9 cellular contexts compared by ENCODE assay signal in the genomic region with DNA sequence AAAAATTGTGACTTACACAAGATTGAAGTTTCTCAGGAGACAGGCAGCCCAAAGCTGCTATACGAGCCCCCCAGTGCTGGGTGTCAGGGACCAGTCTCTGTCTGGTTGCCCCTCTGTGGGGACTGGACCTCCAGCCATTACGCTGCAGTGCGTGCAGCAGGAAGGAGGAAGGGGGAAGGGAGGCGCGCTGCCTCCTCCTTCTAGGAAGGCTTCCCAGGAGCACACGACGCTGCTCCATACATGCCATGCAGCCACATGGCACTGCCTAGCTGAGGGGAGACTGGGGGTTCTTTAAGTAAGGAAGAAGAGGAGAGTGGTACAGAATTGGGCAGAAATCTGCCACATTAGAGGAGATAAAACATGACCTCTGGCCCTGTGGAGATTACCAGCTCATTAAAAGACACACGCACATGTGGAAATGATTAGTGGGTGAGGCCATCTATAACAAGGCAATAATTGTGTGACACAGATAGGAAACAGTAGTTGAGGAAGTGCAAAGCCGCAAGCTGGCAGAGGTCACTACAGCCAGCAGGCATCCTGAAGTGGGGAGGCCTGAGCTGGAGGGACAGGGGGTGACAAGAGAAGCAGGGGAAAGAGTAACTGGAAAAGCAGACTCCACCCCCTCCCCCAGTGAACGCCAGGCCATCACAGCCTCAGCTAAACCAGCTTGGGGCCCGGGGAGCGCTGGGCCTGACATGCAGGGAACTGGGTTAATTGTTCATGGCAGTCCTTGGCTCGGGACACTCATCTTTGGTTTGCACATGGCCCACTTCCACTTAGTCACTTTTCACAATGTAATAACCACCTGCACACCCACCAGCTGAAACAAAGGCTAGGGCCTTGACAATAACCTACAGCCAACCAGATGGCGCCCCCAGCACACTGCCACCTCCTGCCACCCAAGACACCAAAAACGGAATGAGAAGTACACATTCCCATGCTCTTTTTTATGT. TPM values are rescaled to one million over a fixed set of nuclear protein-coding genes. Genes with fewer than 3 reads are reported as not detected.
DNase-seq lines count a peak whose midpoint lies in the region; ATAC-seq, FAIRE-seq and TF ChIP-seq lines count a peak whose summit lies in the region.
"Had no signal": no experiment of that assay in that cellular context is flagged by ENCODE, and none has a peak within 500 bp of the region (broad histone marks: within the 10 kb centered on the region; RNA-seq: fewer than 3 reads in every experiment).

No MANE protein-coding gene starts in this region.

- no peak for FAIRE-seq in pancreas (lab: Jason Lieb, UNC)

- WGBS in pancreas, 2 donors: 76 to 80% methylated on average over 15 of the region's 15 CpGs

- H3K9me3 Mint-ChIP-seq in Calu3 (ENCODE audit: low read depth, unreplicated experiment): no peaks in the 10 kb centered on the region
- H3K9me3 Mint-ChIP-seq in activated CD8-positive, alpha-beta T cell treated with anti-CD3 and anti-CD28 coated beads, Interleukin-2, amount 10 ng/mL, durations not matched to agents 7 days and 5 days (ENCODE audit: insufficient read depth): no peaks in the 10 kb centered on the region
- no peaks in the 10 kb centered on the region for H3K9me3 Mint-ChIP-seq in nephron

- no peaks in the 10 kb centered on the region for H3K36me3 ChIP-seq in pancreas
- H3K36me3 ChIP-seq: heart right ventricle had no signal

- H3K4me3 ChIP-seq in pancreas: no peak overlapping the region
- H3K4me3 ChIP-seq: heart right ventricle had no signal

- intact Hi-C loops in Calu3 (cut with micrococcal nuclease; ENCODE audit: unreplicated experiment) (no loop called here), pancreas (cut with DNase I) (no loop called here)

- TF ChIP-seq CTCF in Calu3 (IDR thresholded peaks at IDR 0.05; ENCODE audit: unreplicated experiment) (no peak), nephron (IDR thresholded peaks at IDR 0.05; ENCODE audit: unreplicated experiment in 3 of 3) (no peak), pancreas (IDR thresholded peaks at IDR 0.05) (no peak)

- peak; percentile 41 for DNase-seq in Calu3
- DNase-seq in HS-5 (ENCODE audit: low read depth): peak; percentile 32
- DNase-seq in activated CD8-positive, alpha-beta T cell treated with anti-CD3 and anti-CD28 coated beads, Interleukin-2, amount 10 ng/mL, durations not matched to agents 7 days and 5 days: no peak
- no peak for DNase-seq in AG20443 (ENCODE audit: low spot score)
- no peak for DNase-seq in pancreas
- no peak for DNase-seq in NCI-H446 (lab: John Stamatoyannopoulos, UW)
- no peak for DNase-seq in hypothalamus (lab: John Stamatoyannopoulos, UW)
- DNase-seq: heart right ventricle had no signal

- no TSS peak for BruUV-seq in Calu3 (replicated peaks; lab: Mats Ljungman, UMichigan)

- no peak overlapping the region for H3K27ac ChIP-seq in pancreas

- H3K27ac Mint-ChIP-seq in Calu3 (ENCODE audit: unreplicated experiment) (peak overlapping the region; percentile 16), nephron (peak overlapping the region in 2 of 3 experiments; percentile 79 to 91)
- peak overlapping the region; percentile 70 for H3K27ac Mint-ChIP-seq in activated CD8-positive, alpha-beta T cell treated with anti-CD3 and anti-CD28 coated beads, Interleukin-2, amount 10 ng/mL, durations not matched to agents 7 days and 5 days

- H3K9me3 ChIP-seq in pancreas: no peaks in the 10 kb centered on the region
- H3K9me3 ChIP-seq: heart right ventricle had no signal

- no peaks in the 10 kb centered on the region for H3K27me3 ChIP-seq in pancreas

- H3K36me3 Mint-ChIP-seq in Calu3 (ENCODE audit: insufficient read depth, unreplicated experiment) (no peaks in the 10 kb centered on the region), nephron (ENCODE audit: low read depth) (no peaks in the 10 kb centered on the region)
- peaks cover 67% of the 10 kb centered on the region for H3K36me3 Mint-ChIP-seq in activated CD8-positive, alpha-beta T cell treated with anti-CD3 and anti-CD28 coated beads, Interleukin-2, amount 10 ng/mL, durations not matched to agents 7 days and 5 days (ENCODE audit: low read depth)

- no peaks in the 10 kb centered on the region for H3K27me3 Mint-ChIP-seq in Calu3 (ENCODE audit: unreplicated experiment)
- no peaks in the 10 kb centered on the region for H3K27me3 Mint-ChIP-seq in activated CD8-positive, alpha-beta T cell treated with anti-CD3 and anti-CD28 coated beads, Interleukin-2, amount 10 ng/mL, durations not matched to agents 7 days and 5 days (ENCODE audit: low read depth)
- H3K27me3 Mint-ChIP-seq in nephron (ENCODE audit: low read depth): peaks cover 24% of the 10 kb centered on the region

- H3K4me3 Mint-ChIP-seq in Calu3 (ENCODE audit: low read depth, unreplicated experiment) (peak overlapping the region; percentile 4), nephron (peak overlapping the region in 1 of 3 experiments; percentile 20)
- H3K4me3 Mint-ChIP-seq in activated CD8-positive, alpha-beta T cell treated with anti-CD3 and anti-CD28 coated beads, Interleukin-2, amount 10 ng/mL, durations not matched to agents 7 days and 5 days: no peak overlapping the region

- CTCF ChIA-PET in Calu3 (lab: Charles Lee): interaction anchor here (0.6 kb wide), 1 partner anchor 11 kb away, joined by 3 read pairs; no protein-coding TSS in a partner anchor
- CTCF ChIA-PET in activated CD8-positive, alpha-beta T cell treated with anti-CD3 and anti-CD28 coated beads, Interleukin-2, amount 10 ng/mL, durations not matched to agents 7 days and 5 days (lab: Charles Lee): interaction anchor here (0.8 to 15.3 kb wide), 11 partner anchors 11 to 54 kb away, joined by 3 to 190 read pairs (median 4); no protein-coding TSS in a partner anchor

- POLR2A ChIA-PET in activated CD8-positive, alpha-beta T cell treated with anti-CD3 and anti-CD28 coated beads, Interleukin-2, amount 10 ng/mL, durations not matched to agents 7 days and 5 days (lab: Charles Lee): interaction anchor here (0.9 to 2.2 kb wide), 5 partner anchors 14 to 38 kb away, joined by 3 to 6 read pairs (median 4); no protein-coding TSS in a partner anchor

- peaks cover 11 to 43% (median 16%) of the 10 kb centered on the region in 3 donors for H3K4me1 ChIP-seq in pancreas

- ATAC-seq in activated CD8-positive, alpha-beta T cell treated with anti-CD3 and anti-CD28 coated beads, Interleukin-2, amount 10 ng/mL, durations not matched to agents 7 days and 5 days: no peak
- ATAC-seq in pancreas: no peak

- H3K4me1 Mint-ChIP-seq in Calu3 (ENCODE audit: low read depth, unreplicated experiment) (peaks cover 55% of the 10 kb centered on the region), nephron (peaks cover 95% of the 10 kb centered on the region)
- H3K4me1 Mint-ChIP-seq in activated CD8-positive, alpha-beta T cell treated with anti-CD3 and anti-CD28 coated beads, Interleukin-2, amount 10 ng/mL, durations not matched to agents 7 days and 5 days (ENCODE audit: low read depth): peaks cover 100% of the 10 kb centered on the region

RNA-seq across cellular contexts. Expression of a gene that starts 39.6 kb away (rescaled TPM):
- total RNA-seq in Calu3 (2022): 33.2 and 43.9 TPM in 2 replicates
- 100 to 1,000 TPM; 147 to 153 TPM for total RNA-seq in activated CD8-positive, alpha-beta T cell treated with anti-CD3 and anti-CD28 coated beads, Interleukin-2, amount 10 ng/mL, durations not matched to agents 7 days and 5 days
- total RNA-seq in pancreas: 10 to 100 TPM; 11.5 to 20.2 (median 14.6) TPM
- 10 to 100 TPM; 10.3 to 19.9 TPM for polyA plus RNA-seq in pancreas

Comparison
In these comparisons a context has a peak if more than half of its experiments do, and no peak if none do; other contexts are left out.
1. DNase-seq: peak in Calu3 (single experiment) and HS-5 (single experiment); none in activated CD8-positive, alpha-beta T cell treated with anti-CD3 and anti-CD28 coated beads, Interleukin-2, amount 10 ng/mL, durations not matched to agents 7 days and 5 days (single experiment), AG20443 (single experiment), pancreas (0 of 6), NCI-H446 (0 of 2) and hypothalamus (0 of 51).
2. H3K27ac Mint-ChIP-seq: peak in every context shown above with its lines; median percentile 85 in nephron; 70 in activated CD8-positive, alpha-beta T cell treated with anti-CD3 and anti-CD28 coated beads, Interleukin-2, amount 10 ng/mL, durations not matched to agents 7 days and 5 days; 16 in Calu3.